In genomic region chr5:68239485-68239884, GRCh38 we compare ENCODE assay signal across 8 cellular contexts. TPM values are rescaled to one million over a fixed set of nuclear protein-coding genes. Genes with fewer than 3 reads are reported as not detected.
DNase-seq lines count a peak whose midpoint lies in the region; ATAC-seq, FAIRE-seq and TF ChIP-seq lines count a peak whose summit lies in the region.

No MANE protein-coding gene starts in this region.

- H3K4me2 ChIP-seq in keratinocyte (ENCODE audit: control insufficient read depth, extremely low read depth, insufficient read depth, low read depth, low read length), result peak overlapping the region; percentile 46

- peak; percentile 64 for ATAC-seq in GM18867 (IDR thresholded peaks at IDR 0.05; ENCODE audit: unreplicated experiment)
- peak; percentile 85 for ATAC-seq in HG03064 (IDR thresholded peaks at IDR 0.05; ENCODE audit: low read depth, unreplicated experiment)
- ATAC-seq in activated naive CD8-positive, alpha-beta T cell treated with anti-CD3 and anti-CD28 coated beads, Interleukin-2, amount 50 U/mL, for 24 hours, result peak; percentile 98
- ATAC-seq in GM18520 (IDR thresholded peaks at IDR 0.05; ENCODE audit: unreplicated experiment), result no peak

- peaks cover 43% of the 10 kb centered on the region for H3K4me1 Mint-ChIP-seq in T-helper 1 cell treated with Interleukin-12 subunit alpha and Interleukin-12 subunit beta and Interleukin-4 antibody, amounts not matched to agents 30 μg/mL and 1 μg/mL, for 36 hours (ENCODE audit: low read depth)
- peaks cover 82% of the 10 kb centered on the region for H3K4me1 Mint-ChIP-seq in activated naive CD8-positive, alpha-beta T cell treated with anti-CD3 and anti-CD28 coated beads, Interleukin-2, amount 50 U/mL, for 24 hours

- FAIRE-seq in keratinocyte (lab: Jason Lieb, UNC), result peak; percentile 79

- peak overlapping the region; percentile 76 for H3K27ac Mint-ChIP-seq in T-helper 1 cell treated with Interleukin-12 subunit alpha and Interleukin-12 subunit beta and Interleukin-4 antibody, amounts not matched to agents 30 μg/mL and 1 μg/mL, for 36 hours
- H3K27ac Mint-ChIP-seq in activated naive CD8-positive, alpha-beta T cell treated with anti-CD3 and anti-CD28 coated beads, Interleukin-2, amount 50 U/mL, for 24 hours, result peak overlapping the region; percentile 94

- H3K4me3 ChIP-seq in keratinocyte (ENCODE audit: control insufficient read depth in 2 of 3, extremely low read depth in 1 of 3, insufficient read depth in 2 of 3, low read depth in 1 of 3, low read length in 3 of 3), result no peak overlapping the region

- H3K27me3 Mint-ChIP-seq in T-helper 1 cell treated with Interleukin-12 subunit alpha and Interleukin-12 subunit beta and Interleukin-4 antibody, amounts not matched to agents 30 μg/mL and 1 μg/mL, for 36 hours (ENCODE audit: low read depth), result no peaks in the 10 kb centered on the region
- H3K27me3 Mint-ChIP-seq in activated naive CD8-positive, alpha-beta T cell treated with anti-CD3 and anti-CD28 coated beads, Interleukin-2, amount 50 U/mL, for 24 hours, result no peaks in the 10 kb centered on the region

- TF ChIP-seq CTCF in keratinocyte (optimal IDR thresholded peaks at IDR 0.05 in 1 of 3, IDR thresholded peaks at IDR 0.05 in 1 of 3, conservative IDR thresholded peaks at IDR 0.05 in 1 of 3; ENCODE audit: extremely low read depth in 1 of 3, insufficient read depth in 2 of 3, low read length in 3 of 3), result no peak

- no peaks in the 10 kb centered on the region for H3K9me1 ChIP-seq in keratinocyte (ENCODE audit: control insufficient read depth, extremely low read depth, insufficient read depth, low read length)

- dilution Hi-C loops in keratinocyte (cut with MboI; ENCODE audit: extremely low pct_ligation_motif_present, low sequenced_read_pairs), result no loop called here

- no peaks in the 10 kb centered on the region for H3K27me3 ChIP-seq in keratinocyte (ENCODE audit: control insufficient read depth, extremely low read depth, insufficient read depth, low read length)

- no peak overlapping the region for H3K27ac ChIP-seq in keratinocyte (ENCODE audit: control insufficient read depth, insufficient read depth, low read length)

- H3K36me3 Mint-ChIP-seq in T-helper 1 cell treated with Interleukin-12 subunit alpha and Interleukin-12 subunit beta and Interleukin-4 antibody, amounts not matched to agents 30 μg/mL and 1 μg/mL, for 36 hours (ENCODE audit: low read depth), result peaks cover 15% of the 10 kb centered on the region
- H3K36me3 Mint-ChIP-seq in activated naive CD8-positive, alpha-beta T cell treated with anti-CD3 and anti-CD28 coated beads, Interleukin-2, amount 50 U/mL, for 24 hours (ENCODE audit: low read depth), result peaks cover 23% of the 10 kb centered on the region

- no peaks in the 10 kb centered on the region for H3K9me3 Mint-ChIP-seq in T-helper 1 cell treated with Interleukin-12 subunit alpha and Interleukin-12 subunit beta and Interleukin-4 antibody, amounts not matched to agents 30 μg/mL and 1 μg/mL, for 36 hours
- no peaks in the 10 kb centered on the region for H3K9me3 Mint-ChIP-seq in activated naive CD8-positive, alpha-beta T cell treated with anti-CD3 and anti-CD28 coated beads, Interleukin-2, amount 50 U/mL, for 24 hours

- peaks cover 20% of the 10 kb centered on the region for H3K79me2 ChIP-seq in keratinocyte (ENCODE audit: control insufficient read depth, insufficient read depth, low read length)

- H4K20me1 ChIP-seq in keratinocyte (ENCODE audit: control insufficient read depth, extremely low read depth, insufficient read depth, low read length), result no peaks in the 10 kb centered on the region

- H3K4me1 ChIP-seq in keratinocyte (ENCODE audit: control insufficient read depth, extremely low read depth, insufficient read depth, low read length), result peaks cover 6% of the 10 kb centered on the region

- H3K4me3 Mint-ChIP-seq in T-helper 1 cell treated with Interleukin-12 subunit alpha and Interleukin-12 subunit beta and Interleukin-4 antibody, amounts not matched to agents 30 μg/mL and 1 μg/mL, for 36 hours, result peak overlapping the region; percentile 36
- H3K4me3 Mint-ChIP-seq in activated naive CD8-positive, alpha-beta T cell treated with anti-CD3 and anti-CD28 coated beads, Interleukin-2, amount 50 U/mL, for 24 hours, result peak overlapping the region; percentile 59

- DNase-seq in activated naive CD8-positive, alpha-beta T cell treated with anti-CD3 and anti-CD28 coated beads, Interleukin-2, amount 50 U/mL, for 24 hours, result peak; percentile 85
- DNase-seq in keratinocyte (ENCODE audit: low read depth, low spot score), result no peak
- peak; percentile 86 for DNase-seq in stimulated activated CD4-positive, alpha-beta T cell treated with anti-CD3 and anti-CD28 coated beads, Interleukin-1b, Interleukin-23, amount 100 ng/mL, for 48 hours
- no peak for DNase-seq in NCI-H446 (lab: John Stamatoyannopoulos, UW)

- H3K9ac ChIP-seq in keratinocyte (ENCODE audit: control insufficient read depth, extremely low read depth, insufficient read depth, low read length), result no peak overlapping the region

- peaks cover 0 to 4% of the 10 kb centered on the region in 2 experiments for H3K36me3 ChIP-seq in keratinocyte (ENCODE audit: control insufficient read depth in 2 of 2, extremely low read depth in 1 of 2, insufficient read depth in 2 of 2, low read length in 2 of 2)

- H2AFZ ChIP-seq in keratinocyte (ENCODE audit: control insufficient read depth, low read length), result no peak overlapping the region

- H3K9me3 ChIP-seq in keratinocyte (ENCODE audit: control insufficient read depth, low read depth, low read length), result no peaks in the 10 kb centered on the region

RNA-seq across cellular contexts. Expression of gene PIK3R1, which starts 23.9 kb away (rescaled TPM):
- 6.6 to 16.7 TPM (median 13.9 TPM) in 3 replicates for polyA plus RNA-seq in keratinocyte
- polyA plus RNA-seq in keratinocyte (2011; ENCODE audit: low read depth), result 40.8 TPM
- 7.0 and 9.9 TPM in 2 replicates for polyA plus RNA-seq in keratinocyte (2011; cell fraction: cytosol; rRNA removed)
- polyA plus RNA-seq in keratinocyte (2011; cell fraction: nucleus; rRNA removed), result 16.0 and 17.5 TPM in 2 replicates
- 14.4 and 15.8 TPM in 2 replicates for polyA plus RNA-seq in keratinocyte (2012; ENCODE audit: low replicate concordance)
- polyA minus RNA-seq in keratinocyte, result 31.5 to 55.5 TPM (median 53.6 TPM) in 3 replicates
- 15.3 TPM for polyA minus RNA-seq in keratinocyte (2011; cell fraction: cytosol; rRNA and poly(A)+ RNA removed)
- polyA minus RNA-seq in keratinocyte (2011; cell fraction: nucleus; rRNA and poly(A)+ RNA removed), result 22.4 and 50.5 TPM in 2 replicates

Comparison
In these comparisons a context has a peak if more than half of its experiments do, and no peak if none do; other contexts are left out.
1. DNase-seq: peak in activated naive CD8-positive, alpha-beta T cell treated with anti-CD3 and anti-CD28 coated beads, Interleukin-2, amount 50 U/mL, for 24 hours (single experiment) and stimulated activated CD4-positive, alpha-beta T cell treated with anti-CD3 and anti-CD28 coated beads, Interleukin-1b, Interleukin-23, amount 100 ng/mL, for 48 hours (single experiment); none in keratinocyte (single experiment) and NCI-H446 (0 of 2).